In genomic region chr19:1908364-1908678, GRCh38 we compare ENCODE assay signal across 13 cellular contexts. TPM values are rescaled to one million over a fixed set of nuclear protein-coding genes. Genes with fewer than 3 reads are reported as not detected.
DNase-seq lines count a peak whose midpoint lies in the region; ATAC-seq, FAIRE-seq and TF ChIP-seq lines count a peak whose summit lies in the region.
"Had no signal": no experiment of that assay in that cellular context is flagged by ENCODE, and none has a peak within 500 bp of the region (broad histone marks: within the 10 kb centered on the region; RNA-seq: fewer than 3 reads in every experiment).

No MANE protein-coding gene starts in this region.

- 93% methylated on average over 8 of the region's 13 CpGs for WGBS in K562 (ENCODE audit: insufficient coverage, low coverage, missing lambda C conversion rate)
- WGBS in testis, 2 donors: 67 to 100% methylated on average over 1 to 13 of the region's 13 CpGs

- CTCF ChIA-PET in K562 (lab: Yijun Ruan, JAX; ENCODE audit: low intra/inter-chr PET ratio): no interaction called here
- CTCF ChIA-PET in activated CD4-positive, alpha-beta memory T cell treated with anti-CD3 and anti-CD28 coated beads, Interleukin-2, amount 10 ng/mL, durations not matched to agents 7 days and 5 days (lab: Charles Lee): no interaction called here

- intact Hi-C loops in K562 (cut with micrococcal nuclease): no loop called here
- intact Hi-C loops in testis (cut with DNase I; ENCODE audit: low total_unique reads): no loop called here

- TF ChIP-seq POLR2A in K562 (conservative IDR thresholded peaks at IDR 0.05) (no peak), testis (IDR thresholded peaks at IDR 0.05) (no peak)

- no peak overlapping the region for H3K4me3 ChIP-seq in K562
- H3K4me3 ChIP-seq in kidney epithelial cell (ENCODE audit: low read depth, low read length): peak overlapping the region; percentile 29
- no peak overlapping the region for H3K4me3 ChIP-seq in testis
- H3K4me3 ChIP-seq: thoracic aorta had no signal

- H3K4me1 Mint-ChIP-seq in activated CD4-positive, alpha-beta memory T cell treated with anti-CD3 and anti-CD28 coated beads, Interleukin-2, amount 10 ng/mL, durations not matched to agents 7 days and 5 days: peaks cover 47% of the 10 kb centered on the region

- TF ChIP-seq EP300 in K562 (IDR thresholded peaks at IDR 0.05; ENCODE audit: low read length): no peak

- H3K9me3 Mint-ChIP-seq in activated CD4-positive, alpha-beta memory T cell treated with anti-CD3 and anti-CD28 coated beads, Interleukin-2, amount 10 ng/mL, durations not matched to agents 7 days and 5 days: no peaks in the 10 kb centered on the region

- H2AFZ ChIP-seq in K562 (ENCODE audit: low read depth, low read length): no peak overlapping the region

- in situ Hi-C loops in K562 (cut with MboI): no loop called here

- no TSS peak for BruUV-seq in K562 (replicated peaks; lab: Mats Ljungman, UMichigan)

- no peak for DNase-seq in K562 (ENCODE audit: extremely low read depth in 1 of 4, low spot score in 3 of 4)
- DNase-seq in kidney epithelial cell (ENCODE audit: low read depth): no peak
- DNase-seq in testis: no peak
- no peak for DNase-seq in RKO (ENCODE audit: low spot score)
- no peak for DNase-seq in activated CD4-positive, alpha-beta memory T cell treated with anti-CD3 and anti-CD28 coated beads, Interleukin-2, amount 10 ng/mL, durations not matched to agents 7 days and 5 days
- DNase-seq in HuH-7 (ENCODE audit: low spot score): no peak
- DNase-seq: activated CD4-positive, alpha-beta T cell treated with anti-CD3 and anti-CD28 coated beads for 1 hour; activated T-cell treated with anti-CD3 and anti-CD28 coated beads, Interleukin-2, amount 50 U/mL, for 1 hour; dermis blood vessel endothelial cell; foreskin fibroblast; SW 1271 had no signal

- no peak overlapping the region for H3K4me3 Mint-ChIP-seq in activated CD4-positive, alpha-beta memory T cell treated with anti-CD3 and anti-CD28 coated beads, Interleukin-2, amount 10 ng/mL, durations not matched to agents 7 days and 5 days

- no peak for ATAC-seq in K562
- ATAC-seq: right cardiac atrium had no signal

- no peaks in the 10 kb centered on the region for H3K9me1 ChIP-seq in K562 (ENCODE audit: control insufficient read depth, insufficient read depth, low read length)

- H3K27me3 Mint-ChIP-seq in activated CD4-positive, alpha-beta memory T cell treated with anti-CD3 and anti-CD28 coated beads, Interleukin-2, amount 10 ng/mL, durations not matched to agents 7 days and 5 days: no peaks in the 10 kb centered on the region

- no peak for TF ChIP-seq CTCF in K562 (IDR thresholded peaks at IDR 0.05 in 2 of 3, conservative IDR thresholded peaks at IDR 0.05 in 1 of 3; ENCODE audit: insufficient read depth in 2 of 3, low read depth in 1 of 3, low read length in 3 of 3)
- no peak for TF ChIP-seq CTCF in kidney epithelial cell (IDR thresholded peaks at IDR 0.05; ENCODE audit: insufficient read depth, low read length, poor library complexity, severe bottlenecking)
- no peak for TF ChIP-seq CTCF in testis (IDR thresholded peaks at IDR 0.05)

- H3K27me3 ChIP-seq in K562 (ENCODE audit: control insufficient read depth in 2 of 2, insufficient read depth in 2 of 2, low read length in 2 of 2): no peaks in the 10 kb centered on the region
- no peaks in the 10 kb centered on the region for H3K27me3 ChIP-seq in kidney epithelial cell (ENCODE audit: control insufficient read depth, insufficient read depth, low read length)
- no peaks in the 10 kb centered on the region for H3K27me3 ChIP-seq in testis

- no peak for TF ChIP-seq RAD21 in K562 (CRISPR knock-in tag; conservative IDR thresholded peaks at IDR 0.05 in 1 of 2, IDR thresholded peaks at IDR 0.05 in 1 of 2)

- H3K27ac ChIP-seq in K562 (ENCODE audit: extremely low read depth, low read depth, low read length) (no peak overlapping the region), testis (peak overlapping the region; percentile 54 to 63)
- H3K27ac ChIP-seq: thoracic aorta had no signal

- no peak for FAIRE-seq in K562 (lab: Jason Lieb, UNC)

- H3K79me2 ChIP-seq in K562 (ENCODE audit: control insufficient read depth, insufficient read depth, low read length): peaks cover 75% of the 10 kb centered on the region

- no peaks in the 10 kb centered on the region; the same call in 1 of the 2 replicates for H4K20me1 ChIP-seq in K562 (replicated peaks; ENCODE audit: control insufficient read depth, insufficient read depth, low read length)

- no peaks in the 10 kb centered on the region for H3K9me3 ChIP-seq in K562 (replicated peaks; ENCODE audit: control insufficient read depth, insufficient read depth, low read depth, low read length)
- no peaks in the 10 kb centered on the region for H3K9me3 ChIP-seq in testis
- H3K9me3 ChIP-seq: thoracic aorta had no signal

- peaks cover 13% of the 10 kb centered on the region for H3K36me3 Mint-ChIP-seq in activated CD4-positive, alpha-beta memory T cell treated with anti-CD3 and anti-CD28 coated beads, Interleukin-2, amount 10 ng/mL, durations not matched to agents 7 days and 5 days (ENCODE audit: low read depth)

- no peak overlapping the region for H3K27ac Mint-ChIP-seq in activated CD4-positive, alpha-beta memory T cell treated with anti-CD3 and anti-CD28 coated beads, Interleukin-2, amount 10 ng/mL, durations not matched to agents 7 days and 5 days

- H3K4me2 ChIP-seq in K562 (ENCODE audit: insufficient read depth, low read length): no peak overlapping the region

- peak overlapping the region in 1 of 2 experiments; percentile 89; a peak in 2 of 4 replicates for H3K9ac ChIP-seq in K562 (ENCODE audit: insufficient read depth in 1 of 2, low read depth in 2 of 2, low read length in 2 of 2)

- H3K36me3 ChIP-seq in K562 (ENCODE audit: control insufficient read depth, insufficient read depth, low read length): peaks cover 40% of the 10 kb centered on the region; the same call in 1 of the 3 replicates
- H3K36me3 ChIP-seq in kidney epithelial cell (ENCODE audit: control insufficient read depth, insufficient read depth, low read length): no peaks in the 10 kb centered on the region
- H3K36me3 ChIP-seq in testis (ENCODE audit: low read depth, missing control alignments): no peaks in the 10 kb centered on the region

- POLR2A ChIA-PET in K562 (lab: Yijun Ruan, JAX): no interaction called here
- POLR2A ChIA-PET in activated CD4-positive, alpha-beta memory T cell treated with anti-CD3 and anti-CD28 coated beads, Interleukin-2, amount 10 ng/mL, durations not matched to agents 7 days and 5 days (lab: Charles Lee): interaction anchor here (1.3 kb wide), 1 partner anchor 13 kb away, joined by 3 read pairs; no protein-coding TSS in a partner anchor

- peaks cover 16 to 62% of the 10 kb centered on the region in 2 experiments; a peak in 4 of 5 replicates for H3K4me1 ChIP-seq in K562 (replicated peaks in 1 of 2; ENCODE audit: control insufficient read depth in 2 of 2, insufficient read depth in 2 of 2, low read length in 2 of 2)
- H3K4me1 ChIP-seq in testis: peaks cover 15% of the 10 kb centered on the region

RNA-seq across cellular contexts. Expression of gene ADAT3, which starts 3.1 kb away (rescaled TPM):
- 6.3 and 20.5 TPM in 2 replicates for total RNA-seq in K562 (2011; cell fraction: chromatin; rRNA removed; ENCODE audit: low replicate concordance)
- 18.0 and 18.5 TPM in 2 replicates for total RNA-seq in K562 (2011; cell fraction: nucleolus; rRNA removed)
- total RNA-seq in K562 (2011; cell fraction: nucleoplasm; rRNA removed): 5.6 and 6.9 TPM in 2 replicates
- total RNA-seq in K562 (2014; rRNA removed) (7.8 and 10.4 TPM in 2 replicates), K562 (2014; rRNA removed; fragmentation: Illumina TruSeq; extraction: Trizol) (not detected in 2 replicates), K562 (2015; rRNA removed; fragmentation: Illumina TruSeq; extraction: Trizol) (0.72 and 1.7 TPM in 2 replicates), K562 (2021) (15.1 and 15.6 TPM in 2 replicates), kidney epithelial cell (1.8 and 8.6 TPM in 2 replicates), testis (10 to 100 TPM; 10.6 to 16.7 TPM)
- polyA plus RNA-seq in K562 (2011; rRNA removed) (0.67 and 1.1 TPM in 2 replicates), K562 (2014; fragmentation: Illumina TruSeq; extraction: Trizol) (0.68 TPM in 1 of 2 replicates, not detected in the other), K562 (2014; fragmentation: Nextera tagmentation; extraction: Ambion mirVana) (not detected), K562 (2014; rRNA removed) (9.2 and 10.2 TPM in 2 replicates), testis (ENCODE audit: insufficient read depth, low read depth, low replicate concordance) (1.1 TPM)
- 1.1 and 11.4 TPM in 2 replicates for polyA plus RNA-seq in K562 (2011; cell fraction: cytosol; rRNA removed)
- polyA plus RNA-seq in K562 (2011; cell fraction: nucleus; rRNA removed): 3.3 and 11.9 TPM in 2 replicates
- 6.8 and 6.9 TPM in 2 replicates for polyA plus RNA-seq in K562 (2012)
- polyA minus RNA-seq in K562 (2011; rRNA and poly(A)+ RNA removed): 0.18 and 0.21 TPM in 2 replicates
- 4.5 and 5.4 TPM in 2 replicates for polyA minus RNA-seq in K562 (2011; cell fraction: cytosol; rRNA and poly(A)+ RNA removed)
- 2.1 and 3.4 TPM in 2 replicates for polyA minus RNA-seq in K562 (2011; cell fraction: nucleus; rRNA and poly(A)+ RNA removed)
- 10 to 100 TPM; 13.3 to 15.5 TPM for total RNA-seq in activated CD4-positive, alpha-beta memory T cell treated with anti-CD3 and anti-CD28 coated beads, Interleukin-2, amount 10 ng/mL, durations not matched to agents 7 days and 5 days

RNA-seq across cellular contexts. Expression of gene SCAMP4, which starts 3.1 kb away (rescaled TPM):
- 53.4 and 162 TPM in 2 replicates for total RNA-seq in K562 (2011; cell fraction: chromatin; rRNA removed; ENCODE audit: low replicate concordance)
- total RNA-seq in K562 (2011; cell fraction: nucleolus; rRNA removed): 113 and 133 TPM in 2 replicates
- total RNA-seq in K562 (2011; cell fraction: nucleoplasm; rRNA removed): 92.1 and 94.1 TPM in 2 replicates
- total RNA-seq in K562 (2014; rRNA removed): 20.9 and 26.4 TPM in 2 replicates
- total RNA-seq in K562 (2014; rRNA removed; fragmentation: Illumina TruSeq; extraction: Trizol): 4.1 and 5.6 TPM in 2 replicates
- 12.8 and 13.2 TPM in 2 replicates for total RNA-seq in K562 (2015; rRNA removed; fragmentation: Illumina TruSeq; extraction: Trizol)
- 40.3 and 45.9 TPM in 2 replicates for total RNA-seq in K562 (2021)
- polyA plus RNA-seq in K562 (2011; rRNA removed): 6.7 and 8.9 TPM in 2 replicates
- polyA plus RNA-seq in K562 (2011; cell fraction: cytosol; rRNA removed): 8.3 and 13.1 TPM in 2 replicates
- polyA plus RNA-seq in K562 (2011; cell fraction: nucleus; rRNA removed): 20.3 and 35.7 TPM in 2 replicates
- polyA plus RNA-seq in K562 (2012): 26.7 and 53.0 TPM in 2 replicates
- 15.2 and 26.1 TPM in 2 replicates for polyA plus RNA-seq in K562 (2014; fragmentation: Illumina TruSeq; extraction: Trizol)
- polyA plus RNA-seq in K562 (2014; fragmentation: Nextera tagmentation; extraction: Ambion mirVana): under 1 TPM; 0.81 to 0.89 TPM
- 17.1 and 19.3 TPM in 2 replicates for polyA plus RNA-seq in K562 (2014; rRNA removed)
- 3.4 and 5.9 TPM in 2 replicates for polyA minus RNA-seq in K562 (2011; rRNA and poly(A)+ RNA removed)
- polyA minus RNA-seq in K562 (2011; cell fraction: cytosol; rRNA and poly(A)+ RNA removed): 13.0 and 23.2 TPM in 2 replicates
- polyA minus RNA-seq in K562 (2011; cell fraction: nucleus; rRNA and poly(A)+ RNA removed): 12.0 and 13.3 TPM in 2 replicates
- 167 and 178 TPM in 2 replicates for total RNA-seq in kidney epithelial cell
- 100 to 1,000 TPM in 1 of 2 donors, 10 to 100 TPM in 1; 80.1 to 108 TPM for total RNA-seq in testis
- 50.1 TPM for polyA plus RNA-seq in testis (ENCODE audit: insufficient read depth, low read depth, low replicate concordance)
- 10 to 100 TPM; 36.5 to 39.7 TPM for total RNA-seq in activated CD4-positive, alpha-beta memory T cell treated with anti-CD3 and anti-CD28 coated beads, Interleukin-2, amount 10 ng/mL, durations not matched to agents 7 days and 5 days

RNA-seq across cellular contexts. Expression of gene ABHD17A, which starts 23.0 kb away (rescaled TPM):
- total RNA-seq in K562 (2011; cell fraction: chromatin; rRNA removed; ENCODE audit: low replicate concordance): 29.4 and 87.9 TPM in 2 replicates
- 61.7 and 67.8 TPM in 2 replicates for total RNA-seq in K562 (2011; cell fraction: nucleolus; rRNA removed)
- total RNA-seq in K562 (2011; cell fraction: nucleoplasm; rRNA removed): 40.1 and 45.4 TPM in 2 replicates
- total RNA-seq in K562 (2014; rRNA removed) (135 and 157 TPM in 2 replicates), K562 (2014; rRNA removed; fragmentation: Illumina TruSeq; extraction: Trizol) (0.93 and 1.5 TPM in 2 replicates), K562 (2015; rRNA removed; fragmentation: Illumina TruSeq; extraction: Trizol) (18.9 and 26.5 TPM in 2 replicates), K562 (2021) (84.2 and 87.7 TPM in 2 replicates), kidney epithelial cell (54.1 and 66.7 TPM in 2 replicates), testis (100 to 1,000 TPM; 127 to 140 TPM)
- polyA plus RNA-seq in K562 (2011; rRNA removed) (24.6 and 45.3 TPM in 2 replicates), K562 (2014; fragmentation: Illumina TruSeq; extraction: Trizol) (3.6 and 16.9 TPM in 2 replicates), K562 (2014; fragmentation: Nextera tagmentation; extraction: Ambion mirVana) (under 1 TPM in 1 of 2 experiments, not detected in 1; 0.04 TPM), K562 (2014; rRNA removed) (95.1 and 99.0 TPM in 2 replicates), testis (ENCODE audit: insufficient read depth, low read depth, low replicate concordance) (51.1 TPM)
- polyA plus RNA-seq in K562 (2011; cell fraction: cytosol; rRNA removed): 54.2 and 174 TPM in 2 replicates
- polyA plus RNA-seq in K562 (2011; cell fraction: nucleus; rRNA removed): 117 and 184 TPM in 2 replicates
- polyA plus RNA-seq in K562 (2012): 47.5 and 74.5 TPM in 2 replicates
- polyA minus RNA-seq in K562 (2011; rRNA and poly(A)+ RNA removed): 6.9 and 11.0 TPM in 2 replicates
- polyA minus RNA-seq in K562 (2011; cell fraction: cytosol; rRNA and poly(A)+ RNA removed): 26.1 and 39.4 TPM in 2 replicates
- polyA minus RNA-seq in K562 (2011; cell fraction: nucleus; rRNA and poly(A)+ RNA removed): 15.3 and 15.8 TPM in 2 replicates
- total RNA-seq in activated CD4-positive, alpha-beta memory T cell treated with anti-CD3 and anti-CD28 coated beads, Interleukin-2, amount 10 ng/mL, durations not matched to agents 7 days and 5 days: 100 to 1,000 TPM; 255 to 259 TPM

RNA-seq across cellular contexts. Expression of gene CSNK1G2, which starts 32.7 kb away (rescaled TPM):
- total RNA-seq in K562 (2011; cell fraction: chromatin; rRNA removed; ENCODE audit: low replicate concordance): 59.6 and 151 TPM in 2 replicates
- total RNA-seq in K562 (2011; cell fraction: nucleolus; rRNA removed): 123 and 129 TPM in 2 replicates
- 43.4 and 57.3 TPM in 2 replicates for total RNA-seq in K562 (2011; cell fraction: nucleoplasm; rRNA removed)
- 105 and 124 TPM in 2 replicates for total RNA-seq in K562 (2014; rRNA removed)
- total RNA-seq in K562 (2014; rRNA removed; fragmentation: Illumina TruSeq; extraction: Trizol): 9.8 and 25.1 TPM in 2 replicates
- total RNA-seq in K562 (2015; rRNA removed; fragmentation: Illumina TruSeq; extraction: Trizol): 60.4 and 66.9 TPM in 2 replicates
- 91.3 and 95.8 TPM in 2 replicates for total RNA-seq in K562 (2021)
- polyA plus RNA-seq in K562 (2011; rRNA removed): 49.5 and 66.2 TPM in 2 replicates
- 72.0 and 157 TPM in 2 replicates for polyA plus RNA-seq in K562 (2011; cell fraction: cytosol; rRNA removed)
- polyA plus RNA-seq in K562 (2011; cell fraction: nucleus; rRNA removed): 308 and 494 TPM in 2 replicates
- 84.6 and 108 TPM in 2 replicates for polyA plus RNA-seq in K562 (2012)
- polyA plus RNA-seq in K562 (2014; fragmentation: Illumina TruSeq; extraction: Trizol): 45.2 and 91.1 TPM in 2 replicates
- polyA plus RNA-seq in K562 (2014; fragmentation: Nextera tagmentation; extraction: Ambion mirVana): under 1 TPM; 0.48 to 0.72 TPM
- polyA plus RNA-seq in K562 (2014; rRNA removed): 119 and 126 TPM in 2 replicates
- 12.4 and 27.0 TPM in 2 replicates for polyA minus RNA-seq in K562 (2011; rRNA and poly(A)+ RNA removed)
- polyA minus RNA-seq in K562 (2011; cell fraction: cytosol; rRNA and poly(A)+ RNA removed): 53.7 and 53.8 TPM in 2 replicates
- polyA minus RNA-seq in K562 (2011; cell fraction: nucleus; rRNA and poly(A)+ RNA removed): 33.9 and 35.9 TPM in 2 replicates
- total RNA-seq in kidney epithelial cell: 95.8 and 105 TPM in 2 replicates
- 100 to 1,000 TPM; 159 to 287 TPM for total RNA-seq in testis
- 178 TPM for polyA plus RNA-seq in testis (ENCODE audit: insufficient read depth, low read depth, low replicate concordance)
- 100 to 1,000 TPM; 130 to 132 TPM for total RNA-seq in activated CD4-positive, alpha-beta memory T cell treated with anti-CD3 and anti-CD28 coated beads, Interleukin-2, amount 10 ng/mL, durations not matched to agents 7 days and 5 days

RNA-seq across cellular contexts. Expression of gene KLF16, which starts 44.9 kb away (rescaled TPM):
- total RNA-seq in K562 (2011; cell fraction: chromatin; rRNA removed; ENCODE audit: low replicate concordance): 5.8 and 14.0 TPM in 2 replicates
- total RNA-seq in K562 (2011; cell fraction: nucleolus; rRNA removed): 11.7 and 16.7 TPM in 2 replicates
- 6.4 and 7.5 TPM in 2 replicates for total RNA-seq in K562 (2011; cell fraction: nucleoplasm; rRNA removed)
- 15.5 and 22.0 TPM in 2 replicates for total RNA-seq in K562 (2014; rRNA removed)
- 3.4 and 3.8 TPM in 2 replicates for total RNA-seq in K562 (2014; rRNA removed; fragmentation: Illumina TruSeq; extraction: Trizol)
- 7.9 and 9.4 TPM in 2 replicates for total RNA-seq in K562 (2015; rRNA removed; fragmentation: Illumina TruSeq; extraction: Trizol)
- 59.1 and 60.4 TPM in 2 replicates for total RNA-seq in K562 (2021)
- polyA plus RNA-seq in K562 (2011; rRNA removed): 3.7 and 4.8 TPM in 2 replicates
- 7.1 and 44.8 TPM in 2 replicates for polyA plus RNA-seq in K562 (2011; cell fraction: cytosol; rRNA removed)
- 14.2 and 29.1 TPM in 2 replicates for polyA plus RNA-seq in K562 (2011; cell fraction: nucleus; rRNA removed)
- 20.8 and 23.7 TPM in 2 replicates for polyA plus RNA-seq in K562 (2012)
- 6.8 and 13.1 TPM in 2 replicates for polyA plus RNA-seq in K562 (2014; fragmentation: Illumina TruSeq; extraction: Trizol)
- polyA plus RNA-seq in K562 (2014; fragmentation: Nextera tagmentation; extraction: Ambion mirVana): under 1 TPM; 0.04 to 0.10 TPM
- polyA plus RNA-seq in K562 (2014; rRNA removed): 15.4 and 27.5 TPM in 2 replicates
- polyA minus RNA-seq in K562 (2011; rRNA and poly(A)+ RNA removed): 1.0 and 1.3 TPM in 2 replicates
- polyA minus RNA-seq in K562 (2011; cell fraction: cytosol; rRNA and poly(A)+ RNA removed): 15.0 and 25.4 TPM in 2 replicates
- 5.8 and 6.6 TPM in 2 replicates for polyA minus RNA-seq in K562 (2011; cell fraction: nucleus; rRNA and poly(A)+ RNA removed)
- 11.4 and 15.3 TPM in 2 replicates for total RNA-seq in kidney epithelial cell
- 10 to 100 TPM; 14.7 to 26.5 TPM for total RNA-seq in testis
- 13.3 TPM for polyA plus RNA-seq in testis (ENCODE audit: insufficient read depth, low read depth, low replicate concordance)
- total RNA-seq in activated CD4-positive, alpha-beta memory T cell treated with anti-CD3 and anti-CD28 coated beads, Interleukin-2, amount 10 ng/mL, durations not matched to agents 7 days and 5 days: 10 to 100 TPM; 24.6 to 25.7 TPM
